Comparison of ENCODE assay signal across 8 cellular contexts in genomic region chr17:36486204-36487194, GRCh38. TPM values are rescaled to one million over a fixed set of nuclear protein-coding genes. Genes with fewer than 3 reads are reported as not detected.
DNase-seq lines count a peak whose midpoint lies in the region; ATAC-seq and TF ChIP-seq lines count a peak whose summit lies in the region.

ZNHIT3 (plus strand) TSS chr17:36486681; CDS start chr17:36486700, 19 bp downstream.

- peak within 1 kb of the TSS; percentile 95 to 100 (median 99) for H3K4me3 Mint-ChIP-seq in CD4-positive, CD25-positive, alpha-beta regulatory T cell
- peak within 1 kb of the TSS; percentile 94 for H3K4me3 Mint-ChIP-seq in activated CD4-positive, alpha-beta memory T cell treated with anti-CD3 and anti-CD28 coated beads for 36 hours

- H3K4me3 ChIP-seq in CD4-positive, CD25-positive, alpha-beta regulatory T cell (ENCODE audit: low read depth, low read length), result peak within 1 kb of the TSS; percentile 97
- H3K4me3 ChIP-seq in duodenal mucosa (ENCODE audit: low read depth in 1 of 2, low read length in 2 of 2) (peak within 1 kb of the TSS; percentile 88 to 99), lower leg skin (ENCODE audit: low read depth, poor library complexity, severe bottlenecking) (peak within 1 kb of the TSS; percentile 91)

- no peaks in the 10 kb centered on the region for H3K9me3 ChIP-seq in CD4-positive, CD25-positive, alpha-beta regulatory T cell (ENCODE audit: control insufficient read depth in 2 of 2, low read length in 2 of 2)
- no peaks in the 10 kb centered on the region for H3K9me3 ChIP-seq in duodenal mucosa (ENCODE audit: control insufficient read depth in 1 of 2, low read length in 2 of 2)

- POLR2A ChIA-PET in activated CD4-positive, alpha-beta memory T cell treated with anti-CD3 and anti-CD28 coated beads for 36 hours (lab: Charles Lee), result interaction anchor here (0.7 to 1.4 kb wide), 3 partner anchors 49 to 59 kb away, joined by 3 to 5 read pairs (median 3); partner anchors contain the start of genes GGNBP2 and PIGW

- no peak for TF ChIP-seq CTCF in lower leg skin (IDR thresholded peaks at IDR 0.05)

- H3K9me3 Mint-ChIP-seq in CD4-positive, CD25-positive, alpha-beta regulatory T cell, result peaks cover 0 to 3% (median 0%) of the 10 kb centered on the region in 7 donors
- H3K9me3 Mint-ChIP-seq in activated CD4-positive, alpha-beta memory T cell treated with anti-CD3 and anti-CD28 coated beads for 36 hours, result no peaks in the 10 kb centered on the region

- CTCF ChIA-PET in activated CD4-positive, alpha-beta memory T cell treated with anti-CD3 and anti-CD28 coated beads for 36 hours (lab: Charles Lee), result interaction anchor here (1.0 to 1.4 kb wide), 2 partner anchors 414 to 517 kb away, joined by 4 to 8 read pairs; no protein-coding TSS in a partner anchor

- intact Hi-C loops in activated CD4-positive, alpha-beta memory T cell treated with anti-CD3 and anti-CD28 coated beads for 36 hours (cut with micrococcal nuclease), result loop anchor here (2.0 to 5.0 kb wide), 2 partner anchors 48 to 106 kb away; partner anchors contain the start of genes DHRS11, MYO19 and PIGW
- intact Hi-C loops in lower leg skin (cut with DNase I; ENCODE audit: low total_unique reads), result loop anchor here (10.0 kb wide), 1 partner anchor 522 kb away; no protein-coding TSS in a partner anchor

- no peak for TF ChIP-seq POLR2A in lower leg skin (IDR thresholded peaks at IDR 0.05)

- H3K36me3 Mint-ChIP-seq in CD4-positive, CD25-positive, alpha-beta regulatory T cell, result peaks cover 16% of the 10 kb centered on the region
- peaks cover 13% of the 10 kb centered on the region for H3K36me3 Mint-ChIP-seq in activated CD4-positive, alpha-beta memory T cell treated with anti-CD3 and anti-CD28 coated beads for 36 hours

- peak within 1 kb of the TSS; percentile 80 for H3K27ac ChIP-seq in CD4-positive, CD25-positive, alpha-beta regulatory T cell (ENCODE audit: insufficient read depth, low read length, poor library complexity, severe bottlenecking)
- H3K27ac ChIP-seq in duodenal mucosa (ENCODE audit: low read depth, low read length), result peak within 1 kb of the TSS; percentile 30

- H3K27me3 Mint-ChIP-seq in CD4-positive, CD25-positive, alpha-beta regulatory T cell, result peaks cover 9% of the 10 kb centered on the region
- H3K27me3 Mint-ChIP-seq in activated CD4-positive, alpha-beta memory T cell treated with anti-CD3 and anti-CD28 coated beads for 36 hours, result peaks cover 13% of the 10 kb centered on the region

- 0 to 1% methylated on average over 42 to 46 of the region's 73 CpGs for WGBS in lower leg skin, 2 donors

- peak within 1 kb of the TSS; percentile 73 to 92 for H3K9ac ChIP-seq in duodenal mucosa (ENCODE audit: low read depth in 1 of 2, low read length in 2 of 2)

- peak within 1 kb of the TSS; percentile 97 to 100 (median 100) for H3K27ac Mint-ChIP-seq in CD4-positive, CD25-positive, alpha-beta regulatory T cell
- H3K27ac Mint-ChIP-seq in activated CD4-positive, alpha-beta memory T cell treated with anti-CD3 and anti-CD28 coated beads for 36 hours, result peak within 1 kb of the TSS; percentile 93

- peaks cover 54% of the 10 kb centered on the region for H3K4me1 ChIP-seq in CD4-positive, CD25-positive, alpha-beta regulatory T cell (ENCODE audit: control insufficient read depth, insufficient read depth, low read length, poor library complexity, severe bottlenecking)
- H3K4me1 ChIP-seq in duodenal mucosa (ENCODE audit: control insufficient read depth in 1 of 2, insufficient read depth in 2 of 2, low read length in 2 of 2), result peaks cover 10 to 18% of the 10 kb centered on the region in 2 donors

- peak; percentile 95 to 99 for ATAC-seq in CD4-positive, CD25-positive, alpha-beta regulatory T cell (ENCODE audit: low read depth in 2 of 2)
- peak; percentile 84 for ATAC-seq in GM19455 (IDR thresholded peaks at IDR 0.05; ENCODE audit: unreplicated experiment)

- peak; percentile 85 to 96 (median 91) for DNase-seq in CD4-positive, CD25-positive, alpha-beta regulatory T cell
- DNase-seq in HK-2 (ENCODE audit: unreplicated experiment) (peak; percentile 88), NCI-H82 treated with DMSO at 0.1 percent for 48 hours (lab: John Stamatoyannopoulos, UW; ENCODE audit: unreplicated experiment) (peak; percentile 92), lower leg skin (ENCODE audit: low spot score in 2 of 2) (peak; percentile 93 to 98)
- DNase-seq in activated CD4-positive, alpha-beta memory T cell treated with anti-CD3 and anti-CD28 coated beads for 36 hours, result peak; percentile 96
- DNase-seq in stimulated activated CD4-positive, alpha-beta T cell treated with anti-CD3 and anti-CD28 coated beads, Interleukin-4, amount 100 ng/mL, for 4 hours, result peak; percentile 84 to 89

- H3K4me1 Mint-ChIP-seq in CD4-positive, CD25-positive, alpha-beta regulatory T cell, result peaks cover 25 to 73% (median 34%) of the 10 kb centered on the region in 4 donors
- peaks cover 48% of the 10 kb centered on the region for H3K4me1 Mint-ChIP-seq in activated CD4-positive, alpha-beta memory T cell treated with anti-CD3 and anti-CD28 coated beads for 36 hours (ENCODE audit: low read depth)

- peaks cover 9% of the 10 kb centered on the region for H3K36me3 ChIP-seq in CD4-positive, CD25-positive, alpha-beta regulatory T cell (ENCODE audit: control insufficient read depth, insufficient read depth, low read length)
- H3K36me3 ChIP-seq in duodenal mucosa (ENCODE audit: control insufficient read depth in 1 of 2, insufficient read depth in 2 of 2, low read length in 2 of 2), result peaks cover 0 to 3% of the 10 kb centered on the region in 2 donors

- peaks cover 7% of the 10 kb centered on the region for H3K27me3 ChIP-seq in CD4-positive, CD25-positive, alpha-beta regulatory T cell (ENCODE audit: control insufficient read depth, insufficient read depth, low read length)
- peaks cover 8 to 13% of the 10 kb centered on the region in 2 donors for H3K27me3 ChIP-seq in duodenal mucosa (ENCODE audit: control insufficient read depth in 1 of 2, insufficient read depth in 2 of 2, low read length in 2 of 2)

RNA-seq across cellular contexts. Expression of gene ZNHIT3, which starts in this region (rescaled TPM):
- 51.5 TPM for total RNA-seq in CD4-positive, CD25-positive, alpha-beta regulatory T cell
- polyA plus RNA-seq in CD4-positive, CD25-positive, alpha-beta regulatory T cell, result 100 to 1,000 TPM; 110 to 137 (median 114) TPM
- total RNA-seq in activated CD4-positive, alpha-beta memory T cell treated with anti-CD3 and anti-CD28 coated beads for 36 hours, result 10 to 100 TPM; 41.6 to 45.2 TPM
- 10 to 100 TPM; 29.6 to 56.7 (median 35.2) TPM for total RNA-seq in lower leg skin

Comparison
In these comparisons a context has a peak if more than half of its experiments do, and no peak if none do; other contexts are left out.
1. Peak in every context shown above with its lines: DNase-seq, ATAC-seq, H3K4me3 ChIP-seq and H3K27ac ChIP-seq.